9 cellular contexts compared by ENCODE assay signal in the genomic region with DNA sequence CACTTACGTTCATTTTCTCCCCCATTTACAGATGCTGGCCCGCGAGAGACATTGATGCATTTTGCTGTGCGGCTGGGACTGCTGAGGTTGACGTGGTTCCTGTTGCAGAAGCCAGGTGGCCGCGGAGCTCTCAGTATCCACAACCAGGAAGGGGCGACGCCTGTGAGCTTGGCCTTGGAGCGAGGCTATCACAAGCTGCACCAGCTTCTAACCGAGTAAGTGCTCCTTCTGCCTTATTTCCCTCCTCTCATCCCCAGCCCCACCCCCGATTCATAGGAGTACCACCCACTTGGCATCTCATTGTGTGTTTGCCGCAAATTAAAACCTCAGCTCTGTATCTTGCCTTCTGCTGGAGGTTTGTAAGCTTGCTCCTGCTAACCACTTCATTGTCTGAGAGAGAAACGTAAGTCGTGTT.
DNase-seq lines count a peak whose midpoint lies in the region; ATAC-seq and TF ChIP-seq lines count a peak whose summit lies in the region.
"Had no signal": no experiment of that assay in that cellular context is flagged by ENCODE, and none has a peak within 500 bp of the region (broad histone marks: within the 10 kb centered on the region; RNA-seq: fewer than 3 reads in every experiment).

No MANE protein-coding gene starts in this region.

- H3K36me3 Mint-ChIP-seq in activated T-cell treated with anti-CD3 and anti-CD28 coated beads, Interleukin-2, amount 50 U/mL, for 72 hours (ENCODE audit: insufficient read depth in 2 of 2) = peaks cover 0 to 4% of the 10 kb centered on the region in 2 donors

- no peak overlapping the region for H3K4me3 ChIP-seq in BE2C (ENCODE audit: low read depth, low read length)
- H3K4me3 ChIP-seq in hepatocyte = no peak overlapping the region

- WGBS in hepatocyte (ENCODE audit: low lambda C conversion rate, missing lambda C conversion rate) = 73% methylated on average over 15 of the region's 15 CpGs

- TF ChIP-seq CTCF in BE2C (IDR thresholded peaks at IDR 0.05; ENCODE audit: low read depth, low read length) (no peak), hepatocyte (IDR thresholded peaks at IDR 0.05; ENCODE audit: poor library complexity) (no peak)

- ATAC-seq in activated T-cell treated with anti-CD3 and anti-CD28 coated beads, Interleukin-2, amount 50 U/mL, for 72 hours (replicated peaks in 1 of 2) = peak; percentile 12 to 19
- ATAC-seq in GM21825 (IDR thresholded peaks at IDR 0.05; ENCODE audit: unreplicated experiment) = no peak
- ATAC-seq in GM19351 (IDR thresholded peaks at IDR 0.05; ENCODE audit: unreplicated experiment) = no peak
- ATAC-seq in GM19455 (IDR thresholded peaks at IDR 0.05; ENCODE audit: unreplicated experiment) = no peak
- ATAC-seq: Panc1 had no signal

- H3K9me3 ChIP-seq in BE2C (no peaks in the 10 kb centered on the region), hepatocyte (ENCODE audit: low read depth) (no peaks in the 10 kb centered on the region)

- H3K79me2 ChIP-seq in hepatocyte = peaks cover 32% of the 10 kb centered on the region

- DNase-seq in BE2C (peak; percentile 8), NCI-H2081 (lab: John Stamatoyannopoulos, UW) (peak; percentile 62 to 70), hepatocyte (ENCODE audit: low spot score) (peak; percentile 35)
- DNase-seq in activated T-cell treated with anti-CD3 and anti-CD28 coated beads, Interleukin-2, amount 50 U/mL, for 72 hours = peak; percentile 32 to 46
- DNase-seq in stimulated activated CD8-positive, alpha-beta memory T cell treated with anti-CD3 and anti-CD28 coated beads, Interleukin-7, amount 100 ng/mL, for 4 hours (ENCODE audit: low read depth in 2 of 2) = peak; percentile 7

- H3K36me3 ChIP-seq in BE2C = 0 out of 2 replicates have a peak, but pooled peaks cover 2% of the 10 kb centered on the region
- no peaks in the 10 kb centered on the region for H3K36me3 ChIP-seq in hepatocyte (replicated peaks; ENCODE audit: insufficient read depth, low read depth)

- H3K9me2 ChIP-seq in hepatocyte (replicated peaks; ENCODE audit: insufficient read depth) = no peaks in the 10 kb centered on the region

- H4K20me1 ChIP-seq in hepatocyte (ENCODE audit: insufficient read depth, poor library complexity, severe bottlenecking) = no peaks in the 10 kb centered on the region

- H3K27me3 ChIP-seq in BE2C (no peaks in the 10 kb centered on the region), hepatocyte (no peaks in the 10 kb centered on the region)

- no peak overlapping the region for H2AFZ ChIP-seq in hepatocyte

- H3K4me1 ChIP-seq in BE2C (no peaks in the 10 kb centered on the region), hepatocyte (ENCODE audit: insufficient read depth) (peaks cover 36% of the 10 kb centered on the region)

- peak overlapping the region; percentile 42 to 74 for H3K4me3 Mint-ChIP-seq in activated T-cell treated with anti-CD3 and anti-CD28 coated beads, Interleukin-2, amount 50 U/mL, for 72 hours

- peaks cover 92% of the 10 kb centered on the region for H3K4me1 Mint-ChIP-seq in activated T-cell treated with anti-CD3 and anti-CD28 coated beads, Interleukin-2, amount 50 U/mL, for 72 hours (ENCODE audit: low read depth)

- no peaks in the 10 kb centered on the region for H3K9me3 Mint-ChIP-seq in activated T-cell treated with anti-CD3 and anti-CD28 coated beads, Interleukin-2, amount 50 U/mL, for 72 hours

- H3K27ac Mint-ChIP-seq in activated T-cell treated with anti-CD3 and anti-CD28 coated beads, Interleukin-2, amount 50 U/mL, for 72 hours = peak overlapping the region; percentile 81

- peak overlapping the region; percentile 26 for H3K27ac ChIP-seq in hepatocyte

- peak overlapping the region; percentile 27 for H3K4me2 ChIP-seq in hepatocyte

- H3K27me3 Mint-ChIP-seq in activated T-cell treated with anti-CD3 and anti-CD28 coated beads, Interleukin-2, amount 50 U/mL, for 72 hours (ENCODE audit: low read depth) = no peaks in the 10 kb centered on the region

Comparison
In these comparisons a context has a peak if more than half of its experiments do, and no peak if none do; other contexts are left out.
1. DNase-seq: peak in every context shown above with its lines; median percentile 66 in NCI-H2081; 39 in activated T-cell treated with anti-CD3 and anti-CD28 coated beads, Interleukin-2, amount 50 U/mL, for 72 hours; 35 in hepatocyte; 8 in BE2C; 7 in stimulated activated CD8-positive, alpha-beta memory T cell treated with anti-CD3 and anti-CD28 coated beads, Interleukin-7, amount 100 ng/mL, for 4 hours.
2. ATAC-seq: peak in activated T-cell treated with anti-CD3 and anti-CD28 coated beads, Interleukin-2, amount 50 U/mL, for 72 hours (2 of 2); none in GM21825 (single experiment), GM19351 (single experiment) and GM19455 (single experiment).